Comparison of ENCODE assay signal across 25 cellular contexts in genomic region chr2:12259497-12259896, GRCh38.
"Had no signal": no experiment of that assay in that cellular context is flagged by ENCODE, and none has a peak within 500 bp of the region (broad histone marks: within the 10 kb centered on the region; RNA-seq: fewer than 3 reads in every experiment).

No MANE protein-coding gene starts in this region.

- H3K27me3 ChIP-seq: esophagus squamous epithelium, heart right ventricle, left lung, neutrophil, pancreas, right lobe of liver, suprapubic skin had no signal

- H3K9me3 ChIP-seq: esophagus squamous epithelium, heart right ventricle, left lung, mucosa of descending colon, neutrophil, pancreas, right lobe of liver, suprapubic skin had no signal

- ATAC-seq: effector memory CD8-positive, alpha-beta T cell; heart right ventricle; left cardiac atrium; left lung; mucosa of descending colon; natural killer cell treated with Interleukin-12 subunit alpha and Interleukin-12 subunit beta and Interleukin-15 and Interleukin-18, amount 100 ng/mL, for 72 hours; pancreas; right lobe of liver; stimulated activated naive CD8-positive, alpha-beta T cell treated with anti-CD3 and anti-CD28 coated beads, Interleukin-15, amount 100 ng/mL, for 72 hours had no signal

- H3K4me3 ChIP-seq: esophagus squamous epithelium, heart right ventricle, left lung, mucosa of descending colon, pancreas, right lobe of liver, suprapubic skin had no signal

- H3K36me3 ChIP-seq: esophagus squamous epithelium, heart right ventricle, left lung, neutrophil, pancreas, right lobe of liver, suprapubic skin had no signal

- H3K4me1 ChIP-seq: left lung, right lobe of liver had no signal

- DNase-seq: cortex of kidney; effector memory CD8-positive, alpha-beta T cell; erythroblast; esophagus squamous epithelium; foreskin melanocyte; glutamatergic neuron; heart right ventricle; hippocampal formation; left cardiac atrium; left lung; mesenchymal stem cell; mucosa of descending colon; naive B cell; pancreas; right lobe of liver; small intestine; stimulated activated CD4-positive, alpha-beta T cell treated with anti-CD3 and anti-CD28 coated beads, Interleukin-15, amount 100 ng/mL, for 24 hours; stimulated activated CD4-positive, alpha-beta T cell treated with anti-CD3 and anti-CD28 coated beads, Interleukin-2, amount 100 ng/mL, for 48 hours; stimulated activated CD8-positive, alpha-beta memory T cell treated with anti-CD3 and anti-CD28 coated beads, Interleukin-4, amount 100 ng/mL, for 48 hours; stimulated activated naive CD4-positive, alpha-beta T cell; stimulated activated naive CD8-positive, alpha-beta T cell treated with anti-CD3 and anti-CD28 coated beads, Interleukin-15, amount 100 ng/mL, for 72 hours; trophoblast cell had no signal

- H3K27ac ChIP-seq: esophagus squamous epithelium, heart right ventricle, left lung, neutrophil, pancreas, right lobe of liver, suprapubic skin had no signal
